Comparison of ENCODE assay signal across 1 cellular context in genomic region chr10:124671486-124672075, GRCh38.
TF ChIP-seq lines count a peak whose summit lies in the region.

No MANE protein-coding gene starts in this region.

TF ChIP-seq in K562, 482 proteins besides CTCF, POLR2A, EP300 and RAD21 (continued from another document and continues in another):
- TF ChIP-seq MGA (IDR thresholded peaks at IDR 0.05) (no peak), TBL1XR1 (IDR thresholded peaks at IDR 0.05; ENCODE audit: low read length in 2 of 2) (no peak), ZBTB26 (CRISPR knock-in tag; IDR thresholded peaks at IDR 0.05) (no peak), RBM15 (IDR thresholded peaks at IDR 0.05; ENCODE audit: insufficient read depth, low read length) (no peak), MAZ (CRISPR knock-in tag; conservative IDR thresholded peaks at IDR 0.05 in 1 of 2, IDR thresholded peaks at IDR 0.05 in 1 of 2) (0 out of 4 replicates have a peak, but pooled peaks of 1 of the 2 experiments have one; percentile 48), ZNF224 (CRISPR knock-in tag; IDR thresholded peaks at IDR 0.05) (no peak), NFRKB (IDR thresholded peaks at IDR 0.05; ENCODE audit: low read depth) (no peak), AFF4 (CRISPR knock-in tag; IDR thresholded peaks at IDR 0.05) (no peak), MECOM (CRISPR knock-in tag; IDR thresholded peaks at IDR 0.05) (no peak), ZNF318 (IDR thresholded peaks at IDR 0.05; ENCODE audit: borderline replicate concordance in 1 of 2, low read depth in 1 of 2) (no peak), BCL6 (CRISPR knock-in tag; IDR thresholded peaks at IDR 0.05) (no peak), E2F4 (CRISPR knock-in tag; IDR thresholded peaks at IDR 0.05; ENCODE audit: low read depth) (no peak), TCF15 (CRISPR knock-in tag; IDR thresholded peaks at IDR 0.05) (no peak), ETS1 (conservative IDR thresholded peaks at IDR 0.05; ENCODE audit: control insufficient read depth, low read depth, low read length) (no peak), UBTF (IDR thresholded peaks at IDR 0.05; ENCODE audit: borderline replicate concordance in 1 of 2, low read depth in 2 of 2, low read length in 2 of 2) (no peak)
